Comparison of ENCODE assay signal across 10 cellular contexts in genomic region chr3:48222616-48223513, GRCh38. TPM values are rescaled to one million over a fixed set of nuclear protein-coding genes. Genes with fewer than 3 reads are reported as not detected.
DNase-seq lines count a peak whose midpoint lies in the region; ATAC-seq and TF ChIP-seq lines count a peak whose summit lies in the region.
"Had no signal": no experiment of that assay in that cellular context is flagged by ENCODE, and none has a peak within 500 bp of the region (broad histone marks: within the 10 kb centered on the region; RNA-seq: fewer than 3 reads in every experiment).

CAMP (plus strand) TSS chr3:48223495; CDS start chr3:48223512, 17 bp downstream.

- no peak for TF ChIP-seq CTCF in heart right ventricle (IDR thresholded peaks at IDR 0.05)
- TF ChIP-seq CTCF in testis (IDR thresholded peaks at IDR 0.05), result no peak
- no peak for TF ChIP-seq CTCF in endothelial cell (IDR thresholded peaks at IDR 0.05; ENCODE audit: unreplicated experiment)
- no peak for TF ChIP-seq CTCF in endodermal cell (conservative IDR thresholded peaks at IDR 0.05)

- DNase-seq in NCI-H2171 treated with DMSO at 0.1 percent for 48 hours (lab: John Stamatoyannopoulos, UW) (peak; percentile 3), NCI-H2171 (lab: John Stamatoyannopoulos, UW) (no peak), SKM-1 (lab: John Stamatoyannopoulos, UW; ENCODE audit: unreplicated experiment) (peak; percentile 97), heart right ventricle (peak in 1 of 2 donors; percentile 73), testis (peak; percentile 37), endothelial cell (ENCODE audit: low spot score) (no peak), endodermal cell (no peak)

- H3K4me1 ChIP-seq in heart right ventricle (peaks cover 0 to 32% (median 0%) of the 10 kb centered on the region in 9 donors), testis (peaks cover 4% of the 10 kb centered on the region), endodermal cell (ENCODE audit: control insufficient read depth, insufficient read depth, low read length) (no peaks in the 10 kb centered on the region)

- H3K27ac Mint-ChIP-seq in endothelial cell (ENCODE audit: unreplicated experiment) (no peak within 1 kb of the TSS), endodermal cell (no peak within 1 kb of the TSS)

- ATAC-seq in HG03108 (IDR thresholded peaks at IDR 0.05; ENCODE audit: unreplicated experiment) (peak; percentile 56), heart right ventricle (peak in 7 of 8 donors; percentile 46 to 63 (median 58))

- H3K27me3 Mint-ChIP-seq in endothelial cell (ENCODE audit: unreplicated experiment) (peaks cover 7% of the 10 kb centered on the region), endodermal cell (ENCODE audit: insufficient read depth) (peaks cover 24% of the 10 kb centered on the region)

- no peak within 1 kb of the TSS for H3K9ac ChIP-seq in endodermal cell (ENCODE audit: extremely low read depth, low read length, poor library complexity, severe bottlenecking)

- H3K27me3 ChIP-seq in heart right ventricle (no peaks in the 10 kb centered on the region), testis (no peaks in the 10 kb centered on the region), endodermal cell (ENCODE audit: control insufficient read depth, insufficient read depth, low read length, poor library complexity, severe bottlenecking) (no peaks in the 10 kb centered on the region)

- 87 to 90% methylated on average over 11 of the region's 11 CpGs for WGBS in heart right ventricle, 2 donors
- 80 to 83% methylated on average over 11 of the region's 11 CpGs for WGBS in testis, 2 donors
- WGBS in endodermal cell (ENCODE audit: insufficient coverage in 1 of 2, insufficient read length in 1 of 2), 2 experiments, result 88 to 93% methylated on average over 8 to 11 of the region's 11 CpGs

- peak within 1 kb of the TSS in 1 of 10 donors; percentile 64 for H3K27ac ChIP-seq in heart right ventricle
- no peak within 1 kb of the TSS for H3K27ac ChIP-seq in testis
- H3K27ac ChIP-seq in endodermal cell (ENCODE audit: low read depth, low read length), result no peak within 1 kb of the TSS

- H3K9me3 Mint-ChIP-seq in endothelial cell (ENCODE audit: unreplicated experiment) (no peaks in the 10 kb centered on the region), endodermal cell (no peaks in the 10 kb centered on the region)

- H3K36me3 Mint-ChIP-seq in endothelial cell (ENCODE audit: low read depth, unreplicated experiment) (peaks cover 3% of the 10 kb centered on the region), endodermal cell (ENCODE audit: low read depth) (no peaks in the 10 kb centered on the region)

- intact Hi-C loops in heart right ventricle (cut with DNase I) (no loop called here), testis (cut with DNase I; ENCODE audit: low total_unique reads) (no loop called here)

- H3K4me1 Mint-ChIP-seq in endothelial cell (ENCODE audit: unreplicated experiment) (no peaks in the 10 kb centered on the region), endodermal cell (no peaks in the 10 kb centered on the region)

- H3K4me3 Mint-ChIP-seq in endothelial cell (ENCODE audit: unreplicated experiment) (no peak within 1 kb of the TSS), endodermal cell (no peak within 1 kb of the TSS)

- no peak for TF ChIP-seq POLR2A in testis (IDR thresholded peaks at IDR 0.05)

- H3K9me3 ChIP-seq in heart right ventricle (no peaks in the 10 kb centered on the region), testis (no peaks in the 10 kb centered on the region), endodermal cell (ENCODE audit: control insufficient read depth, low read length) (no peaks in the 10 kb centered on the region)

- no peaks in the 10 kb centered on the region for H3K36me3 ChIP-seq in heart right ventricle
- H3K36me3 ChIP-seq in testis (ENCODE audit: low read depth, missing control alignments), result no peaks in the 10 kb centered on the region
- no peaks in the 10 kb centered on the region for H3K36me3 ChIP-seq in endodermal cell (ENCODE audit: control insufficient read depth, insufficient read depth, low read length)

- H3K4me3 ChIP-seq in heart right ventricle (no peak within 1 kb of the TSS), testis (no peak within 1 kb of the TSS), endodermal cell (ENCODE audit: low read length) (no peak within 1 kb of the TSS)

RNA-seq across cellular contexts. Expression of gene CAMP, which starts in this region (rescaled TPM):
- total RNA-seq in heart right ventricle, result 1 to 10 TPM in 1 of 10 donors, under 1 TPM in 4, not detected in 5; 0.33 to 3.3 (median 0.42) TPM
- polyA plus RNA-seq in heart right ventricle, result 1 to 10 TPM; 2.3 to 4.1 TPM
- 1 to 10 TPM; 1.4 to 1.7 TPM for total RNA-seq in testis
- 2.8 TPM for polyA plus RNA-seq in testis (ENCODE audit: insufficient read depth, low read depth, low replicate concordance)
- total RNA-seq in endothelial cell (ENCODE audit: unreplicated experiment), result not detected
- total RNA-seq in endodermal cell, result not detected
- not detected for polyA plus RNA-seq in endodermal cell (2013, experiment 1 of 2)
- polyA plus RNA-seq in endodermal cell (2013, experiment 2 of 2), result not detected
- total RNA-seq: mononuclear cell had no signal
- polyA plus RNA-seq: BJ had no signal

Comparison
In these comparisons a context has a peak if more than half of its experiments do, and no peak if none do; other contexts are left out.
1. DNase-seq: peak in NCI-H2171 treated with DMSO at 0.1 percent for 48 hours (single experiment), SKM-1 (single experiment) and testis (single experiment); none in NCI-H2171 (single experiment), endothelial cell (single experiment) and endodermal cell (single experiment).